Comparison of ENCODE assay signal across 10 cellular contexts in genomic region chr12:52287816-52288785, GRCh38. TPM values are rescaled to one million over a fixed set of nuclear protein-coding genes. Genes with fewer than 3 reads are reported as not detected.
DNase-seq lines count a peak whose midpoint lies in the region; ATAC-seq and TF ChIP-seq lines count a peak whose summit lies in the region.
"Not testable (repeated sequence)": the region's sequence is repeated elsewhere in the genome, so short reads cannot be mapped to it uniquely, and the experiment has no call there.
"Had no signal": no experiment of that assay in that cellular context is flagged by ENCODE, and none has a peak within 500 bp of the region (broad histone marks: within the 10 kb centered on the region; RNA-seq: fewer than 3 reads in every experiment).

No MANE protein-coding gene starts in this region.

- not testable (repeated sequence) for H3K9me2 ChIP-seq in Loucy (replicated peaks; ENCODE audit: low read depth, low read length)

- peak overlapping the region; percentile 39 for H3K27ac Mint-ChIP-seq in activated CD8-positive, alpha-beta memory T cell treated with anti-CD3 and anti-CD28 coated beads, Interleukin-2, amount 10 ng/mL, durations not matched to agents 7 days and 5 days

- peaks cover 36% of the 10 kb centered on the region for H3K4me1 ChIP-seq in Loucy (ENCODE audit: insufficient read depth, low read length, poor library complexity, severe bottlenecking)
- H3K4me1 ChIP-seq in stomach: not testable (repeated sequence)

- not testable (repeated sequence) for H4K20me1 ChIP-seq in Loucy (ENCODE audit: insufficient read depth, low read length, poor library complexity, severe bottlenecking)

- not testable (repeated sequence) for H3K36me3 Mint-ChIP-seq in activated CD8-positive, alpha-beta memory T cell treated with anti-CD3 and anti-CD28 coated beads, Interleukin-2, amount 10 ng/mL, durations not matched to agents 7 days and 5 days

- not testable (repeated sequence) for H3K36me3 ChIP-seq in Loucy (ENCODE audit: insufficient read depth, low read length); stomach

- intact Hi-C loops in cardiac septum (cut with DNase I); stomach (cut with DNase I; ENCODE audit: low total_unique reads): not testable (repeated sequence)

- peak overlapping the region; percentile 72 for H3K9ac ChIP-seq in Loucy (ENCODE audit: low read depth, low read length, poor library complexity, severe bottlenecking)

- not testable (repeated sequence) for TF ChIP-seq EP300 in stomach (IDR thresholded peaks at IDR 0.05)

- ATAC-seq in GM19043 (IDR thresholded peaks at IDR 0.05; ENCODE audit: low read depth, unreplicated experiment) (peak; percentile 97), GM21723 (IDR thresholded peaks at IDR 0.05; ENCODE audit: unreplicated experiment) (peak; percentile 74), HG03097 (IDR thresholded peaks at IDR 0.05; ENCODE audit: low FRiP score, unreplicated experiment) (peak; percentile 74)
- peak; percentile 81 for ATAC-seq in activated CD8-positive, alpha-beta memory T cell treated with anti-CD3 and anti-CD28 coated beads, Interleukin-2, amount 10 ng/mL, durations not matched to agents 7 days and 5 days

- H3K9me3 Mint-ChIP-seq in activated CD8-positive, alpha-beta memory T cell treated with anti-CD3 and anti-CD28 coated beads, Interleukin-2, amount 10 ng/mL, durations not matched to agents 7 days and 5 days (ENCODE audit: low read depth): not testable (repeated sequence)

- peak overlapping the region; percentile 88 for H3K4me2 ChIP-seq in Loucy (ENCODE audit: low read depth, low read length, poor library complexity, severe bottlenecking)

- CTCF ChIA-PET in activated CD8-positive, alpha-beta memory T cell treated with anti-CD3 and anti-CD28 coated beads, Interleukin-2, amount 10 ng/mL, durations not matched to agents 7 days and 5 days (lab: Charles Lee): interaction anchor here (1.1 to 2.1 kb wide), 2 partner anchors 9 to 133 kb away, joined by 3 to 5 read pairs; no protein-coding TSS in a partner anchor

- H3K27ac ChIP-seq in stomach: not testable (repeated sequence)

- not testable (repeated sequence) for H3K79me2 ChIP-seq in Loucy (ENCODE audit: insufficient read depth, low read length)

- WGBS in stomach, 5 donors: 80 to 91% (median 86%) methylated on average over 11 to 17 of the region's 17 CpGs

- peaks cover 12% of the 10 kb centered on the region for H3K27me3 Mint-ChIP-seq in activated CD8-positive, alpha-beta memory T cell treated with anti-CD3 and anti-CD28 coated beads, Interleukin-2, amount 10 ng/mL, durations not matched to agents 7 days and 5 days

- not testable (repeated sequence) for H2AFZ ChIP-seq in Loucy (ENCODE audit: low read length)

- peaks cover 14% of the 10 kb centered on the region for H3K4me1 Mint-ChIP-seq in activated CD8-positive, alpha-beta memory T cell treated with anti-CD3 and anti-CD28 coated beads, Interleukin-2, amount 10 ng/mL, durations not matched to agents 7 days and 5 days

- DNase-seq in activated CD8-positive, alpha-beta memory T cell treated with anti-CD3 and anti-CD28 coated beads, Interleukin-2, amount 10 ng/mL, durations not matched to agents 7 days and 5 days: not testable (repeated sequence)
- peak; percentile 44 for DNase-seq in cardiac septum (ENCODE audit: low spot score)
- peak; percentile 13 for DNase-seq in stomach

- H3K27me3 ChIP-seq in Loucy (ENCODE audit: insufficient read depth, low read length, poor library complexity, severe bottlenecking): not testable (repeated sequence)
- peaks cover 0 to 14% (median 7%) of the 10 kb centered on the region in 3 donors for H3K27me3 ChIP-seq in stomach

- H3K9me3 ChIP-seq in Loucy (ENCODE audit: insufficient read depth, low read depth, low read length); stomach: not testable (repeated sequence)

- not testable (repeated sequence) for TF ChIP-seq CTCF in GM12875 (IDR thresholded peaks at IDR 0.05; ENCODE audit: borderline replicate concordance, insufficient read depth, low read depth, low read length); Loucy (conservative IDR thresholded peaks at IDR 0.05; ENCODE audit: low read length); stomach (IDR thresholded peaks at IDR 0.05)

- H3K4me3 ChIP-seq in GM12875 (ENCODE audit: low read depth, low read length) (peak overlapping the region; percentile 21), Loucy (ENCODE audit: low read length, poor library complexity, severe bottlenecking) (peak overlapping the region; percentile 57)
- not testable (repeated sequence) for H3K4me3 ChIP-seq in stomach

- TF ChIP-seq POLR2A in stomach (IDR thresholded peaks at IDR 0.05): not testable (repeated sequence)

- H3K4me3 Mint-ChIP-seq in activated CD8-positive, alpha-beta memory T cell treated with anti-CD3 and anti-CD28 coated beads, Interleukin-2, amount 10 ng/mL, durations not matched to agents 7 days and 5 days: not testable (repeated sequence)

- H3F3A ChIP-seq in Loucy (ENCODE audit: low read depth): not testable (repeated sequence)

RNA-seq across cellular contexts. Expression of gene KRT81, which starts 3.2 kb away (rescaled TPM):
- under 1 TPM in 1 of 2 experiments, not detected in 1; 0.30 TPM for total RNA-seq in activated CD8-positive, alpha-beta memory T cell treated with anti-CD3 and anti-CD28 coated beads, Interleukin-2, amount 10 ng/mL, durations not matched to agents 7 days and 5 days
- total RNA-seq in cardiac septum (not detected), stomach (not detected)
- polyA plus RNA-seq in stomach: under 1 TPM in 1 of 3 donors, not detected in 2; 0.15 TPM
- total RNA-seq: fibroblast of villous mesenchyme, left ventricle myocardium inferior had no signal

RNA-seq across cellular contexts. Expression of gene KRT86, which starts 13.7 kb away (rescaled TPM):
- 1 to 10 TPM in 1 of 2 experiments, under 1 TPM in 1; 0.18 to 1.2 TPM for total RNA-seq in activated CD8-positive, alpha-beta memory T cell treated with anti-CD3 and anti-CD28 coated beads, Interleukin-2, amount 10 ng/mL, durations not matched to agents 7 days and 5 days
- total RNA-seq in cardiac septum: not detected
- not detected for total RNA-seq in stomach
- not detected for polyA plus RNA-seq in stomach
- total RNA-seq: left ventricle myocardium inferior had no signal

RNA-seq across cellular contexts. Expression of gene KRT83, which starts 33.1 kb away (rescaled TPM):
- not detected for total RNA-seq in activated CD8-positive, alpha-beta memory T cell treated with anti-CD3 and anti-CD28 coated beads, Interleukin-2, amount 10 ng/mL, durations not matched to agents 7 days and 5 days
- total RNA-seq in cardiac septum (not detected), stomach (not detected)
- not detected for polyA plus RNA-seq in stomach
- total RNA-seq: fibroblast of villous mesenchyme, left ventricle myocardium inferior had no signal

RNA-seq across cellular contexts. Expression of gene KRT7, which starts 55.1 kb away (rescaled TPM):
- total RNA-seq in activated CD8-positive, alpha-beta memory T cell treated with anti-CD3 and anti-CD28 coated beads, Interleukin-2, amount 10 ng/mL, durations not matched to agents 7 days and 5 days: 10 to 100 TPM in 1 of 2 experiments, 1 to 10 TPM in 1; 4.7 to 18.3 TPM
- 1.2 TPM for total RNA-seq in cardiac septum
- total RNA-seq in stomach: 100 to 1,000 TPM in 1 of 5 donors, 10 to 100 TPM in 2, not detected in 2; 47.0 to 186 (median 95.8) TPM
- 100 to 1,000 TPM in 2 of 3 donors, 1 to 10 TPM in 1; 6.4 to 214 (median 138) TPM for polyA plus RNA-seq in stomach
- total RNA-seq: left ventricle myocardium inferior had no signal
